ENCODE assay signal across 15 cellular contexts in the genomic region with DNA sequence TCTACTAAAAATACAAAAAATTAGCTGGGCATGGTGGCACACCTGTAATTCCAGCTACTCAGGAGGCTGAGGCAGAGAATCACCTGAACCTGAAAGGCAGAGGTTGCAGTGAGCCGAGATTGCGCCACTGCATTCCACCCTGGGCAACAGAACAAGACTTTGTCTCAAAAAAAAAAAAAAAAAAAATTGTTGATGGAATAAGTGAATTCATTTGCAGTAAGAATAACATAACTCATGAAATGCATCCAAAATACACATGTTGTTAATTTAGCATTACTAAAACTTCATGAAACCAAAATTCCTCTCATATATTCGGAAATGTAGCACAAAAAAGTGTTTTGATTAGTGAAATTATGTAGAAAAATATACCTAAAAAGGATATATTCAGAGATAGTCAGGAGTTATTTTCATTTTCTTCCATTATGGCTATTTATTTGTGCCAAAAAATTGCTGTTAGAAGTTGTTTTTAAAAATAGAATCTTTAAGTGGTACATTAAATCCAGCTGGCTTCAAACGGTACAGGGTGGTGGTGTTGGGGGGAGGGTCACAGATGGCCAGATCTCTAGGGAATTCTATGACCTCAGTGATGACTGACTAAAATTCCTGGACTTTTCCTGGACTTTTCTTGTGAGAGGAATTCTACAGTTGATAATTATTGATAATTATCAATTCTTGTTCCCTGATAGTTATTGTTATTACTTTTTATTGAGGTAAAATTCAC.
DNase-seq lines count a peak whose midpoint lies in the region; ATAC-seq, FAIRE-seq and TF ChIP-seq lines count a peak whose summit lies in the region.
"Had no signal": no experiment of that assay in that cellular context is flagged by ENCODE, and none has a peak within 500 bp of the region (broad histone marks: within the 10 kb centered on the region; RNA-seq: fewer than 3 reads in every experiment).

No MANE protein-coding gene starts in this region.

- no peak for ATAC-seq in HG03025 (IDR thresholded peaks at IDR 0.05; ENCODE audit: low FRiP score, unreplicated experiment)
- ATAC-seq: naive thymus-derived CD4-positive, alpha-beta T cell; stimulated activated naive B cell treated with anti-CD40 and anti-IgM and Interleukin-4, amounts not matched to agents 10 μg/mL and 1 μg/mL and 100 μg/mL, for 72 hours had no signal

- TF ChIP-seq CTCF in smooth muscle cell (IDR thresholded peaks at IDR 0.05; ENCODE audit: borderline replicate concordance, insufficient read depth, poor library complexity, severe bottlenecking) = no peak

- no peaks in the 10 kb centered on the region for H4K20me1 ChIP-seq in smooth muscle cell (ENCODE audit: low read depth)

- FAIRE-seq in endometrium (lab: Jason Lieb, UNC) = peak; percentile 78

- no peak overlapping the region for H3K9ac ChIP-seq in smooth muscle cell (ENCODE audit: low read depth)

- no peaks in the 10 kb centered on the region for H3K79me2 ChIP-seq in smooth muscle cell (ENCODE audit: low read depth)

- H3K36me3 ChIP-seq in smooth muscle cell (ENCODE audit: low read depth) = no peaks in the 10 kb centered on the region
- H3K36me3 ChIP-seq: HAP-1 had no signal

- 72% methylated on average over 4 of the region's 4 CpGs for WGBS in smooth muscle cell (ENCODE audit: low lambda C conversion rate)

- no peak overlapping the region for H3K4me3 ChIP-seq in smooth muscle cell
- H3K4me3 ChIP-seq: HAP-1 had no signal

- no peak overlapping the region for H3K27ac ChIP-seq in smooth muscle cell (ENCODE audit: low read depth)

- no peaks in the 10 kb centered on the region for H3F3A ChIP-seq in smooth muscle cell (ENCODE audit: low read depth)

- peaks cover 9% of the 10 kb centered on the region for H3K4me1 ChIP-seq in smooth muscle cell (ENCODE audit: low read depth)

- no peak overlapping the region for H2AFZ ChIP-seq in smooth muscle cell (ENCODE audit: low read depth)

- DNase-seq in GM03348 (ENCODE audit: low spot score) (peak; percentile 59), NCI-H82 (lab: John Stamatoyannopoulos, UW) (peak; percentile 57), smooth muscle cell (lab: John Stamatoyannopoulos, UW; ENCODE audit: unreplicated experiment) (no peak), T-helper 1 cell (no peak), DMS153 treated with DMSO at 0.1 percent for 48 hours (lab: John Stamatoyannopoulos, UW; ENCODE audit: unreplicated experiment) (no peak), NCI-H226 (no peak)
- DNase-seq: activated CD4-positive, alpha-beta T cell treated with anti-CD3 and anti-CD28 coated beads, Interleukin-2, amount 10 ng/mL, durations not matched to agents 24 days and 14 days; activated T-cell treated with anti-CD3 and anti-CD28 coated beads, Interleukin-2, amount 50 U/mL, for 48 hours; effector CD4-positive, alpha-beta T cell; head of caudate nucleus; naive thymus-derived CD4-positive, alpha-beta T cell; stimulated activated naive B cell treated with anti-CD40 and anti-IgM and Interleukin-4, amounts not matched to agents 10 μg/mL and 1 μg/mL and 100 μg/mL, for 72 hours had no signal

- no peaks in the 10 kb centered on the region for H3K27me3 ChIP-seq in smooth muscle cell (ENCODE audit: low read depth)

- peaks cover 3% of the 10 kb centered on the region for H3K9me3 ChIP-seq in smooth muscle cell (replicated peaks; ENCODE audit: low read depth)
- H3K9me3 ChIP-seq: HAP-1 had no signal

- peak overlapping the region; percentile 5 for H3K4me2 ChIP-seq in smooth muscle cell

Comparison
In these comparisons a context has a peak if more than half of its experiments do, and no peak if none do; other contexts are left out.
1. DNase-seq: peak in GM03348 (single experiment) and NCI-H82 (single experiment); none in smooth muscle cell (single experiment), T-helper 1 cell (0 of 5), DMS153 treated with DMSO at 0.1 percent for 48 hours (single experiment) and NCI-H226 (single experiment).